23 cellular contexts compared by ENCODE assay signal in the genomic region with DNA sequence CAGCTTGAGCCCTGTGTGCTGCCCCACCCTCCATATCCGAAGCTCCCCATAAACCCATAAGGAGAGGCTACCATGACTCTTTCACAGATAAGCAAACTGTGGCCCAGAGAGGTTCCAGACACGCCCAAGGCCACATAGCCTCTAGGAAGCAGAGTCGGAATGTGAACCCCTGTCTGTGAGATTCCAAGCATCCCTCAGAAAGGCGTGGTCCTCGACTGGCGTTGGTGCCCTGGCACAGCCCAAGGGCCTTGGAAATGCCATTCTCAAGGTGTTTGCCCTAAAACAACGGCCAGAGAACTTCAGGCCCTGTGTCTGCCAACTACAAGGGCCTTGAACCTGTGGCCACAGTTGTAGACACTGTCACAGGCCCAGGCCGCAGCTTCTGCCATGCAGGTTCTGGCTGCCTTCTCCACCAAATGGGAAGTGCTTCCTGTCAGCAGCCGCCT. TPM values are rescaled to one million over a fixed set of nuclear protein-coding genes. Genes with fewer than 3 reads are reported as not detected.
"Had no signal": no experiment of that assay in that cellular context is flagged by ENCODE, and none has a peak within 500 bp of the region (broad histone marks: within the 10 kb centered on the region; RNA-seq: fewer than 3 reads in every experiment).

No MANE protein-coding gene starts in this region.

- H3K9me3 Mint-ChIP-seq: activated naive CD4-positive, alpha-beta T cell treated with anti-CD3 and anti-CD28 coated beads, Interleukin-2, amount 10 ng/mL, durations not matched to agents 7 days and 5 days had no signal

- ATAC-seq: gastrocnemius medialis; heart left ventricle; left lung; naive thymus-derived CD8-positive, alpha-beta T cell; right lobe of liver; stimulated activated naive B cell treated with anti-CD40 and anti-IgM and Interleukin-4, amounts not matched to agents 10 μg/mL and 1 μg/mL and 100 μg/mL, for 72 hours; T-helper 17 cell; upper lobe of right lung had no signal

- H3K4me3 ChIP-seq: gastrocnemius medialis, heart left ventricle, left lung, right lobe of liver, thoracic aorta, upper lobe of right lung had no signal

- H3K9ac ChIP-seq: parathyroid adenoma had no signal

- H3K36me3 Mint-ChIP-seq: activated naive CD4-positive, alpha-beta T cell treated with anti-CD3 and anti-CD28 coated beads, Interleukin-2, amount 10 ng/mL, durations not matched to agents 7 days and 5 days; naive thymus-derived CD8-positive, alpha-beta T cell; stimulated activated naive B cell treated with anti-CD40 and anti-IgM and Interleukin-4, amounts not matched to agents 10 μg/mL and 1 μg/mL and 100 μg/mL, for 72 hours had no signal

- H3K4me1 Mint-ChIP-seq: activated naive CD4-positive, alpha-beta T cell treated with anti-CD3 and anti-CD28 coated beads, Interleukin-2, amount 10 ng/mL, durations not matched to agents 7 days and 5 days; T-helper 17 cell had no signal

- H3K4me1 ChIP-seq: gastrocnemius medialis, heart left ventricle, left lung, parathyroid adenoma had no signal

- H3K9me3 ChIP-seq: gastrocnemius medialis, heart left ventricle, left lung, right lobe of liver, thoracic aorta, upper lobe of right lung had no signal

- H3K27me3 ChIP-seq: brain microvascular endothelial cell, right lobe of liver had no signal

- H2AFZ ChIP-seq: parathyroid adenoma had no signal

- H3K36me3 ChIP-seq: brain microvascular endothelial cell, gastrocnemius medialis, heart left ventricle, left lung, right lobe of liver, thoracic aorta, upper lobe of right lung had no signal

- DNase-seq: activated CD4-positive, alpha-beta T cell treated with anti-CD3 and anti-CD28 coated beads, Interleukin-2, amount 50 U/mL, for 1 hour; activated CD4-positive, CD25-positive, alpha-beta regulatory T cell treated with anti-CD3 and anti-CD28 coated beads, Interleukin-2, amount 50 U/mL, for 72 hours; activated CD8-positive, alpha-beta memory T cell treated with anti-CD3 and anti-CD28 coated beads, Interleukin-2, amount 50 U/mL, for 4 hours; activated effector memory CD4-positive, alpha-beta T cell treated with Interleukin-2 at 50 U/mL for 16 hours; activated naive CD4-positive, alpha-beta T cell treated with anti-CD3 and anti-CD28 coated beads, Interleukin-2, amount 10 ng/mL, durations not matched to agents 7 days and 5 days; activated T-cell treated with anti-CD3 and anti-CD28 coated beads, Interleukin-2, amount 50 U/mL, for 48 hours; brain microvascular endothelial cell; central memory CD4-positive, alpha-beta T cell; cortex of kidney; effector CD4-positive, alpha-beta T cell; gastrocnemius medialis; kidney; naive thymus-derived CD8-positive, alpha-beta T cell; right lobe of liver; stimulated activated naive B cell treated with anti-CD40 and anti-IgM and Interleukin-4, amounts not matched to agents 10 μg/mL and 1 μg/mL and 100 μg/mL, for 72 hours; T-helper 17 cell; upper lobe of right lung had no signal

- H3K4me3 Mint-ChIP-seq: activated naive CD4-positive, alpha-beta T cell treated with anti-CD3 and anti-CD28 coated beads, Interleukin-2, amount 10 ng/mL, durations not matched to agents 7 days and 5 days; naive thymus-derived CD8-positive, alpha-beta T cell; stimulated activated naive B cell treated with anti-CD40 and anti-IgM and Interleukin-4, amounts not matched to agents 10 μg/mL and 1 μg/mL and 100 μg/mL, for 72 hours; T-helper 17 cell had no signal

- H3K27ac ChIP-seq: brain microvascular endothelial cell, gastrocnemius medialis, heart left ventricle, left lung, parathyroid adenoma, right lobe of liver, thoracic aorta, upper lobe of right lung, VCaP had no signal

- H3K27ac Mint-ChIP-seq: activated naive CD4-positive, alpha-beta T cell treated with anti-CD3 and anti-CD28 coated beads, Interleukin-2, amount 10 ng/mL, durations not matched to agents 7 days and 5 days; naive thymus-derived CD8-positive, alpha-beta T cell; T-helper 17 cell had no signal

- H3K79me2 ChIP-seq: parathyroid adenoma had no signal

RNA-seq across cellular contexts. Expression of a gene that starts 8.5 kb away (rescaled TPM):
- total RNA-seq: mononuclear cell; naive thymus-derived CD8-positive, alpha-beta T cell; T-helper 17 cell had no signal
- polyA plus RNA-seq: naive thymus-derived CD8-positive, alpha-beta T cell had no signal
